In genomic region chr7:19442016-19442785, GRCh38 we compare ENCODE assay signal across 8 cellular contexts.
DNase-seq lines count a peak whose midpoint lies in the region; ATAC-seq and TF ChIP-seq lines count a peak whose summit lies in the region.

No MANE protein-coding gene starts in this region.

- peak; percentile 14 to 19 for DNase-seq in Kasumi-1 (lab: John Stamatoyannopoulos, UW)
- no peak for DNase-seq in activated naive CD4-positive, alpha-beta T cell treated with Interleukin-2 at 50 U/mL for 16 hours
- DNase-seq in effector CD8-positive, alpha-beta T cell (lab: John Stamatoyannopoulos, UW) = no peak

- TF ChIP-seq CTCF in GM12874 (IDR thresholded peaks at IDR 0.05; ENCODE audit: insufficient read depth, low read depth, low read length) = peak; percentile 28; the same call in 1 of the 2 replicates
- peak; percentile 62 for TF ChIP-seq CTCF in WI38 (IDR thresholded peaks at IDR 0.05; ENCODE audit: low read depth, low read length)
- TF ChIP-seq CTCF in nephron (IDR thresholded peaks at IDR 0.05; ENCODE audit: unreplicated experiment in 3 of 3) = peak in 2 of 3 experiments; percentile 37 to 42

- H3K27me3 Mint-ChIP-seq in nephron (ENCODE audit: low read depth) = peaks cover 7% of the 10 kb centered on the region

- no peak overlapping the region for H3K4me3 ChIP-seq in WI38 (ENCODE audit: low read depth, low read length)

- H3K27ac Mint-ChIP-seq in nephron = no peak overlapping the region

- H3K4me1 Mint-ChIP-seq in nephron = no peaks in the 10 kb centered on the region

- ATAC-seq in HG03135 (IDR thresholded peaks at IDR 0.05; ENCODE audit: unreplicated experiment) = no peak
- ATAC-seq in HG02973 (IDR thresholded peaks at IDR 0.05; ENCODE audit: unreplicated experiment) = no peak

- H3K36me3 Mint-ChIP-seq in nephron (ENCODE audit: low read depth) = no peaks in the 10 kb centered on the region

- no peaks in the 10 kb centered on the region for H3K9me3 Mint-ChIP-seq in nephron

- H3K4me3 Mint-ChIP-seq in nephron = no peak overlapping the region

Comparison
In these comparisons a context has a peak if more than half of its experiments do, and no peak if none do; other contexts are left out.
1. DNase-seq: peak in Kasumi-1 (2 of 2); none in activated naive CD4-positive, alpha-beta T cell treated with Interleukin-2 at 50 U/mL for 16 hours (single experiment) and effector CD8-positive, alpha-beta T cell (single experiment).
2. Peak in every context shown above with its lines, with median percentiles within 50 percentile points of each other: CTCF ChIP-seq.